ENCODE assay signal across 18 cellular contexts in the genomic region with DNA sequence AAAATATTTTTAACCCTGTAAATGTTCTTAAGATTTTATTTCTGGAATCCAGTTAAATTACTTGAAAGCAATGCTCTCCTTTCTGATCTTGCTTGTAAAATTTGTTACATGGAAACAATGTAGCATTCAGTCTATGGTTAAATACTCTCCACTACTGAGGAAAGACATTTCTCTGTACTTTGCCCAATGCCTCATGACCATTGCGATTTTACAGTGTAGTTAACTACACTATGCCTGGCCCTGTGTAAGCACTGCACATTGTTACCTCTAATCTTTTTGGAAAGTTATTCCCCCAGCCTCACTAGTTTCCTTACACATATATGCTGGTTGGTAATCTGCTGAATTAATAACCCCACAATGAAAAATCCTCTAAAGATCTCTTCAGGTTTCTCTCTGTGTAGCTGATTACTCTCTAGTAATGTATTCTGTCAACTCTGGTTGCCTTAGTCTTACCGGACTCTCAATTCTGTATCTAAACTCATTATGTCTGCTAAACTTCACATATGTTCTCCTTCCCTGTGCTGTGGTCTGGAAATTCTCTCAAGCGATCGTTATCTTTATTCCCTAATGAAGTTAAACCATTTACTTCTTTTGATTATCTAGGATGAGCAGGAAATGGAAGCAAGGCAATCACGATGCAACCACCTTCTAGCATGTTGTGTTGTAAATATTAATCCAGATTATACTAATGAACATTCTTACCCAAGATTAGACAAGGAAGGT.
"Had no signal": no experiment of that assay in that cellular context is flagged by ENCODE, and none has a peak within 500 bp of the region (broad histone marks: within the 10 kb centered on the region; RNA-seq: fewer than 3 reads in every experiment).

No MANE protein-coding gene starts in this region.

- H3K4me3 Mint-ChIP-seq: activated CD4-positive, alpha-beta memory T cell treated with anti-CD3 and anti-CD28 coated beads for 36 hours; activated CD4-positive, alpha-beta T cell treated with anti-CD3 and anti-CD28 coated beads for 36 hours; activated naive CD8-positive, alpha-beta T cell treated with anti-CD3 and anti-CD28 coated beads for 36 hours; effector memory CD8-positive, alpha-beta T cell had no signal

- H3K36me3 ChIP-seq: esophagus squamous epithelium, transverse colon, vagina had no signal

- DNase-seq: activated CD4-positive, alpha-beta memory T cell treated with anti-CD3 and anti-CD28 coated beads for 36 hours; activated CD4-positive, alpha-beta T cell treated with anti-CD3 and anti-CD28 coated beads for 36 hours; activated naive CD8-positive, alpha-beta T cell treated with anti-CD3 and anti-CD28 coated beads for 36 hours; activated T-cell treated with anti-CD3 and anti-CD28 coated beads for 4 hours; amniotic stem cell; effector memory CD8-positive, alpha-beta T cell; esophagus squamous epithelium; hippocampal formation; islet precursor cell; midbrain; psoas muscle; right cardiac atrium; stimulated activated naive CD8-positive, alpha-beta T cell treated with anti-CD3 and anti-CD28 coated beads, Interleukin-15, Interleukin-2, amounts not matched to agents 100 U/mL and 50 U/mL, for 24 hours; substantia nigra; transverse colon had no signal

- ATAC-seq: activated CD4-positive, alpha-beta T cell treated with anti-CD3 and anti-CD28 coated beads for 36 hours; effector memory CD8-positive, alpha-beta T cell; left lobe of liver; psoas muscle; right cardiac atrium; stimulated activated naive CD8-positive, alpha-beta T cell treated with anti-CD3 and anti-CD28 coated beads, Interleukin-15, Interleukin-2, amounts not matched to agents 100 U/mL and 50 U/mL, for 24 hours had no signal

- H3K4me3 ChIP-seq: esophagus squamous epithelium, lung, psoas muscle, transverse colon, vagina had no signal

- H3K27me3 Mint-ChIP-seq: activated CD4-positive, alpha-beta memory T cell treated with anti-CD3 and anti-CD28 coated beads for 36 hours; activated naive CD8-positive, alpha-beta T cell treated with anti-CD3 and anti-CD28 coated beads for 36 hours had no signal

- H3K4me1 ChIP-seq: esophagus squamous epithelium, psoas muscle, vagina had no signal

- H3K27ac Mint-ChIP-seq: activated CD4-positive, alpha-beta memory T cell treated with anti-CD3 and anti-CD28 coated beads for 36 hours; activated CD4-positive, alpha-beta T cell treated with anti-CD3 and anti-CD28 coated beads for 36 hours; activated naive CD8-positive, alpha-beta T cell treated with anti-CD3 and anti-CD28 coated beads for 36 hours; effector memory CD8-positive, alpha-beta T cell had no signal

- H3K4me1 Mint-ChIP-seq: activated naive CD8-positive, alpha-beta T cell treated with anti-CD3 and anti-CD28 coated beads for 36 hours had no signal

- H3K27me3 ChIP-seq: esophagus squamous epithelium, transverse colon, vagina had no signal

- H3K27ac ChIP-seq: esophagus squamous epithelium, psoas muscle, transverse colon, vagina had no signal

- H3K9me3 Mint-ChIP-seq: activated CD4-positive, alpha-beta memory T cell treated with anti-CD3 and anti-CD28 coated beads for 36 hours; activated naive CD8-positive, alpha-beta T cell treated with anti-CD3 and anti-CD28 coated beads for 36 hours; effector memory CD8-positive, alpha-beta T cell had no signal

- H3K36me3 Mint-ChIP-seq: activated CD4-positive, alpha-beta memory T cell treated with anti-CD3 and anti-CD28 coated beads for 36 hours; activated naive CD8-positive, alpha-beta T cell treated with anti-CD3 and anti-CD28 coated beads for 36 hours had no signal

- H3K9me3 ChIP-seq: esophagus squamous epithelium, psoas muscle, transverse colon, vagina had no signal
